8 cellular contexts compared by ENCODE assay signal in genomic region chr15:72229076-72229946, GRCh38. TPM values are rescaled to one million over a fixed set of nuclear protein-coding genes. Genes with fewer than 3 reads are reported as not detected.
DNase-seq lines count a peak whose midpoint lies in the region; ATAC-seq, FAIRE-seq and TF ChIP-seq lines count a peak whose summit lies in the region.

No MANE protein-coding gene starts in this region.

- CTCF ChIA-PET in AG04449 (lab: Yijun Ruan, JAX) = no interaction called here

- ATAC-seq in HG03039 (IDR thresholded peaks at IDR 0.05; ENCODE audit: unreplicated experiment) (no peak), GM21515 (IDR thresholded peaks at IDR 0.05; ENCODE audit: unreplicated experiment) (no peak)

- H3K36me3 ChIP-seq in HAP-1 (replicated peaks) (peaks cover 29% of the 10 kb centered on the region), endocrine pancreas (ENCODE audit: control insufficient read depth, insufficient read depth, low read length) (no peaks in the 10 kb centered on the region)

- intact Hi-C loops in activated CD4-positive, alpha-beta T cell treated with anti-CD3 and anti-CD28 coated beads, Interleukin-2, amount 10 ng/mL, durations not matched to agents 24 days and 14 days (cut with micrococcal nuclease) = loop anchor here (5.0 kb wide), 1 partner anchor 148 kb away; the partner anchor contains the start of gene HEXA

- H3K9me3 Mint-ChIP-seq in activated CD4-positive, alpha-beta T cell treated with anti-CD3 and anti-CD28 coated beads, Interleukin-2, amount 10 ng/mL, durations not matched to agents 24 days and 14 days = no peaks in the 10 kb centered on the region
- no peaks in the 10 kb centered on the region for H3K9me3 Mint-ChIP-seq in neural crest cell

- no peaks in the 10 kb centered on the region for H3K27me3 Mint-ChIP-seq in activated CD4-positive, alpha-beta T cell treated with anti-CD3 and anti-CD28 coated beads, Interleukin-2, amount 10 ng/mL, durations not matched to agents 24 days and 14 days
- peaks cover 3% of the 10 kb centered on the region for H3K27me3 Mint-ChIP-seq in neural crest cell (ENCODE audit: low read depth)

- H3K9ac ChIP-seq in endocrine pancreas (ENCODE audit: control insufficient read depth, insufficient read depth, low read length) = peak overlapping the region; percentile 60

- H3K4me1 ChIP-seq in HAP-1 (peaks cover 28% of the 10 kb centered on the region), endocrine pancreas (ENCODE audit: control insufficient read depth, insufficient read depth, low read length) (peaks cover 19% of the 10 kb centered on the region)

- H3K9me3 ChIP-seq in HAP-1 (no peaks in the 10 kb centered on the region), endocrine pancreas (ENCODE audit: control insufficient read depth, low read length) (no peaks in the 10 kb centered on the region)

- in situ Hi-C loops in HAP-1 (cut with MboI; ENCODE audit: low sequenced_read_pairs) = no loop called here

- H3K4me1 Mint-ChIP-seq in activated CD4-positive, alpha-beta T cell treated with anti-CD3 and anti-CD28 coated beads, Interleukin-2, amount 10 ng/mL, durations not matched to agents 24 days and 14 days = peaks cover 45% of the 10 kb centered on the region
- peaks cover 58% of the 10 kb centered on the region for H3K4me1 Mint-ChIP-seq in neural crest cell

- H3K4me3 ChIP-seq in AG04449 (ENCODE audit: low read depth, low read length) = peak overlapping the region; percentile 95
- H3K4me3 ChIP-seq in HAP-1 = peak overlapping the region; percentile 98
- peak overlapping the region; percentile 64 for H3K4me3 ChIP-seq in endocrine pancreas (ENCODE audit: control insufficient read depth, insufficient read depth, low read length)

- H3K27ac Mint-ChIP-seq in activated CD4-positive, alpha-beta T cell treated with anti-CD3 and anti-CD28 coated beads, Interleukin-2, amount 10 ng/mL, durations not matched to agents 24 days and 14 days = peak overlapping the region; percentile 98
- H3K27ac Mint-ChIP-seq in neural crest cell (ENCODE audit: unreplicated experiment) = peak overlapping the region; percentile 98

- FAIRE-seq in HTR-8/SVneo (lab: Jason Lieb, UNC) = no peak

- POLR2A ChIA-PET in AG04449 (lab: Yijun Ruan, JAX) = interaction anchor here (0.6 to 5.5 kb wide), 13 partner anchors 8 to 1528 kb away, joined by 3 to 49 read pairs (median 6); partner anchors contain the start of genes GRAMD2A and INSYN1

- H3K27me3 ChIP-seq in HAP-1 (ENCODE audit: low read depth) (no peaks in the 10 kb centered on the region), endocrine pancreas (ENCODE audit: control insufficient read depth, insufficient read depth, low read length) (no peaks in the 10 kb centered on the region)

- H3K36me3 Mint-ChIP-seq in activated CD4-positive, alpha-beta T cell treated with anti-CD3 and anti-CD28 coated beads, Interleukin-2, amount 10 ng/mL, durations not matched to agents 24 days and 14 days (ENCODE audit: low read depth) = peaks cover 49% of the 10 kb centered on the region
- peaks cover 4% of the 10 kb centered on the region for H3K36me3 Mint-ChIP-seq in neural crest cell (ENCODE audit: low read depth)

- peak overlapping the region; percentile 95 for H3K4me3 Mint-ChIP-seq in activated CD4-positive, alpha-beta T cell treated with anti-CD3 and anti-CD28 coated beads, Interleukin-2, amount 10 ng/mL, durations not matched to agents 24 days and 14 days
- H3K4me3 Mint-ChIP-seq in neural crest cell = peak overlapping the region; percentile 99

- DNase-seq in AG04449 (ENCODE audit: low read depth, low spot score) (no peak), HAP-1 (ENCODE audit: low spot score in 2 of 2) (peak in 1 of 2 experiments; percentile 50), neural crest cell (ENCODE audit: low read depth, low spot score) (no peak), HTR-8/SVneo (ENCODE audit: insufficient read length, low spot score) (no peak)
- DNase-seq in activated CD4-positive, alpha-beta T cell treated with anti-CD3 and anti-CD28 coated beads, Interleukin-2, amount 10 ng/mL, durations not matched to agents 24 days and 14 days = peak; percentile 82

- TF ChIP-seq CTCF in AG04449 (IDR thresholded peaks at IDR 0.05; ENCODE audit: insufficient read depth, low read length, missing control alignments) (no peak), neural crest cell (conservative IDR thresholded peaks at IDR 0.05) (no peak)

RNA-seq across cellular contexts. Expression of gene PKM, which starts 1.7 kb away (rescaled TPM):
- 2,437 and 2,525 TPM in 2 replicates for total RNA-seq in activated CD4-positive, alpha-beta T cell treated with anti-CD3 and anti-CD28 coated beads, Interleukin-2, amount 10 ng/mL, durations not matched to agents 24 days and 14 days
- 905 and 917 TPM in 2 replicates for total RNA-seq in neural crest cell

RNA-seq across cellular contexts. Expression of gene GRAMD2A, which starts 31.7 kb away (rescaled TPM):
- total RNA-seq in activated CD4-positive, alpha-beta T cell treated with anti-CD3 and anti-CD28 coated beads, Interleukin-2, amount 10 ng/mL, durations not matched to agents 24 days and 14 days = 0.21 TPM in 1 of 2 replicates, not detected in the other
- 0.35 and 0.48 TPM in 2 replicates for total RNA-seq in neural crest cell

RNA-seq across cellular contexts. Expression of gene PARP6, which starts 43.0 kb away (rescaled TPM):
- 69.7 and 78.6 TPM in 2 replicates for total RNA-seq in activated CD4-positive, alpha-beta T cell treated with anti-CD3 and anti-CD28 coated beads, Interleukin-2, amount 10 ng/mL, durations not matched to agents 24 days and 14 days
- 83.2 and 88.9 TPM in 2 replicates for total RNA-seq in neural crest cell
